In the genomic region with DNA sequence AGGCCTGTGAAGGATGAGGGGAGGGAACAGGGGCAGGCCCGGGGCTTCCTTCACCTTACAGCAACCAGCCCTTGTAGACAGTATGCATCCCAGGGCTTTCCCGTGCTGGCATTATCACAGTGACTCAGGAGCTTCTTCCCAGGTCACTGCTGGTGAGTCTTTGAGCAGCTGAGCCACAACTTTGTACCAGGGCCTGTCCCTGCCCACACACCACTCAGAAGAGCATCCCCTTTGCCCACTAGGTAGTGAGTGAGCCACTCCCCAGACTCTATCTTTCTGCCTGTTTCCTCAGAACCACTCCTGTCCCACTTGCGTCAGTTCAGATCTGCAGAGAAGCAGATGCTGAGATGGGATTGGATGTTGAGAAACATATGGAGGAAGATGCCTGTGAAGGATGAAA, we compare ENCODE assay signal across 20 cellular contexts.
A peak's percentile ranks its signal among the peaks of the same experiment; 100 is the strongest.
DNase-seq lines count a peak whose midpoint lies in the region; ATAC-seq and TF ChIP-seq lines count a peak whose summit lies in the region.
"Had no signal": no experiment of that assay in that cellular context is flagged by ENCODE, and none has a peak within 500 bp of the region (broad histone marks: within the 10 kb centered on the region; RNA-seq: fewer than 3 reads in every experiment).

No MANE protein-coding gene starts in this region.

- peak overlapping the region; percentile 18 for H3K4me3 Mint-ChIP-seq in T-helper 2 cell treated with Interferon-gamma antibody and Interleukin-4, amounts not matched to agents 5 μg/mL and 100 μg/mL, for 36 hours
- H3K4me3 Mint-ChIP-seq in CD14-positive monocyte (no peak overlapping the region), nephron progenitor cell (peak overlapping the region; percentile 16)
- peak overlapping the region; percentile 2 for H3K4me3 Mint-ChIP-seq in activated CD8-positive, alpha-beta T cell treated with anti-CD3 and anti-CD28 coated beads, Interleukin-2, amount 10 ng/mL, durations not matched to agents 7 days and 5 days
- H3K4me3 Mint-ChIP-seq: stimulated activated naive B cell treated with anti-CD40 and anti-IgM and Interleukin-4, amounts not matched to agents 10 μg/mL and 1 μg/mL and 100 μg/mL, for 72 hours had no signal

- DNase-seq in T-helper 2 cell treated with Interferon-gamma antibody and Interleukin-4, amounts not matched to agents 5 μg/mL and 100 μg/mL, for 36 hours (ENCODE audit: low spot score): no peak
- no peak for DNase-seq in T-helper 2 cell
- DNase-seq in CD14-positive monocyte (ENCODE audit: low spot score): peak; percentile 9
- no peak for DNase-seq in activated CD8-positive, alpha-beta T cell treated with anti-CD3 and anti-CD28 coated beads, Interleukin-2, amount 10 ng/mL, durations not matched to agents 7 days and 5 days
- DNase-seq in nephron progenitor cell: no peak
- DNase-seq in SHP77 (lab: John Stamatoyannopoulos, UW): no peak
- no peak for DNase-seq in GDM1 (lab: John Stamatoyannopoulos, UW)
- DNase-seq in stimulated activated CD4-positive, alpha-beta T cell treated with anti-CD3 and anti-CD28 coated beads, Interleukin-4, amount 100 ng/mL, for 4 hours: no peak
- DNase-seq: 8988T; activated CD4-positive, alpha-beta T cell treated with anti-CD3 and anti-CD28 coated beads, Interleukin-2, amount 50 U/mL, for 48 hours; activated gamma-delta T cell treated with Interleukin-2 at 50 U/mL for 16 hours; BE2C; DMS153; Karpas-422; mucosa of descending colon; NCI-H1105; NCI-H510A treated with DMSO at 0.1 percent for 48 hours; stimulated activated naive B cell treated with anti-CD40 and anti-IgM and Interleukin-4, amounts not matched to agents 10 μg/mL and 1 μg/mL and 100 μg/mL, for 72 hours; trophoblast cell had no signal

- CTCF ChIA-PET in activated CD8-positive, alpha-beta T cell treated with anti-CD3 and anti-CD28 coated beads, Interleukin-2, amount 10 ng/mL, durations not matched to agents 7 days and 5 days (lab: Charles Lee): interaction anchor here (1.1 to 8.1 kb wide), 5 partner anchors 8 to 19 kb away, joined by 3 to 98 read pairs (median 18); no protein-coding TSS in a partner anchor

- no peak for ATAC-seq in activated CD8-positive, alpha-beta T cell treated with anti-CD3 and anti-CD28 coated beads, Interleukin-2, amount 10 ng/mL, durations not matched to agents 7 days and 5 days
- ATAC-seq: GM12878; stimulated activated naive B cell treated with anti-CD40 and anti-IgM and Interleukin-4, amounts not matched to agents 10 μg/mL and 1 μg/mL and 100 μg/mL, for 72 hours had no signal

- no peaks in the 10 kb centered on the region for H3K27me3 Mint-ChIP-seq in T-helper 2 cell treated with Interferon-gamma antibody and Interleukin-4, amounts not matched to agents 5 μg/mL and 100 μg/mL, for 36 hours (ENCODE audit: low read depth)
- peaks cover 0 to 6% (median 1%) of the 10 kb centered on the region in 3 donors for H3K27me3 Mint-ChIP-seq in CD14-positive monocyte (ENCODE audit: low read depth in 3 of 3)
- no peaks in the 10 kb centered on the region for H3K27me3 Mint-ChIP-seq in activated CD8-positive, alpha-beta T cell treated with anti-CD3 and anti-CD28 coated beads, Interleukin-2, amount 10 ng/mL, durations not matched to agents 7 days and 5 days (ENCODE audit: low read depth)
- H3K27me3 Mint-ChIP-seq in nephron progenitor cell (ENCODE audit: low read depth, poor library complexity): no peaks in the 10 kb centered on the region
- H3K27me3 Mint-ChIP-seq: stimulated activated naive B cell treated with anti-CD40 and anti-IgM and Interleukin-4, amounts not matched to agents 10 μg/mL and 1 μg/mL and 100 μg/mL, for 72 hours had no signal

- intact Hi-C loops in CD14-positive monocyte (cut with micrococcal nuclease): no loop called here

- H3K36me3 Mint-ChIP-seq in T-helper 2 cell treated with Interferon-gamma antibody and Interleukin-4, amounts not matched to agents 5 μg/mL and 100 μg/mL, for 36 hours (ENCODE audit: low read depth): peaks cover 24% of the 10 kb centered on the region
- H3K36me3 Mint-ChIP-seq in CD14-positive monocyte: peaks cover 49 to 56% of the 10 kb centered on the region in 2 donors
- H3K36me3 Mint-ChIP-seq in activated CD8-positive, alpha-beta T cell treated with anti-CD3 and anti-CD28 coated beads, Interleukin-2, amount 10 ng/mL, durations not matched to agents 7 days and 5 days (ENCODE audit: low read depth): peaks cover 36% of the 10 kb centered on the region
- H3K36me3 Mint-ChIP-seq in nephron progenitor cell (ENCODE audit: low read depth): peaks cover 48% of the 10 kb centered on the region

- no peak for TF ChIP-seq CTCF in CD14-positive monocyte (IDR thresholded peaks at IDR 0.05)
- no peak for TF ChIP-seq CTCF in nephron progenitor cell (IDR thresholded peaks at IDR 0.05)

- peaks cover 23% of the 10 kb centered on the region for H3K9me3 Mint-ChIP-seq in T-helper 2 cell treated with Interferon-gamma antibody and Interleukin-4, amounts not matched to agents 5 μg/mL and 100 μg/mL, for 36 hours
- peaks cover 9 to 26% (median 19%) of the 10 kb centered on the region in 7 donors for H3K9me3 Mint-ChIP-seq in CD14-positive monocyte
- peaks cover 20% of the 10 kb centered on the region for H3K9me3 Mint-ChIP-seq in activated CD8-positive, alpha-beta T cell treated with anti-CD3 and anti-CD28 coated beads, Interleukin-2, amount 10 ng/mL, durations not matched to agents 7 days and 5 days (ENCODE audit: insufficient read depth)
- peaks cover 23% of the 10 kb centered on the region for H3K9me3 Mint-ChIP-seq in nephron progenitor cell

- H3K4me1 Mint-ChIP-seq in T-helper 2 cell treated with Interferon-gamma antibody and Interleukin-4, amounts not matched to agents 5 μg/mL and 100 μg/mL, for 36 hours (ENCODE audit: low read depth): peaks cover 38% of the 10 kb centered on the region
- H3K4me1 Mint-ChIP-seq in CD14-positive monocyte (peaks cover 7% of the 10 kb centered on the region), nephron progenitor cell (peaks cover 14% of the 10 kb centered on the region)
- peaks cover 68% of the 10 kb centered on the region for H3K4me1 Mint-ChIP-seq in activated CD8-positive, alpha-beta T cell treated with anti-CD3 and anti-CD28 coated beads, Interleukin-2, amount 10 ng/mL, durations not matched to agents 7 days and 5 days (ENCODE audit: low read depth)

- peak overlapping the region; percentile 69 for H3K27ac Mint-ChIP-seq in T-helper 2 cell treated with Interferon-gamma antibody and Interleukin-4, amounts not matched to agents 5 μg/mL and 100 μg/mL, for 36 hours
- H3K27ac Mint-ChIP-seq in CD14-positive monocyte (peak overlapping the region in 2 of 7 donors; percentile 30 to 31), nephron progenitor cell (no peak overlapping the region)
- peak overlapping the region; percentile 85 for H3K27ac Mint-ChIP-seq in activated CD8-positive, alpha-beta T cell treated with anti-CD3 and anti-CD28 coated beads, Interleukin-2, amount 10 ng/mL, durations not matched to agents 7 days and 5 days
- H3K27ac Mint-ChIP-seq: stimulated activated naive B cell treated with anti-CD40 and anti-IgM and Interleukin-4, amounts not matched to agents 10 μg/mL and 1 μg/mL and 100 μg/mL, for 72 hours had no signal

- POLR2A ChIA-PET in activated CD8-positive, alpha-beta T cell treated with anti-CD3 and anti-CD28 coated beads, Interleukin-2, amount 10 ng/mL, durations not matched to agents 7 days and 5 days (lab: Charles Lee): interaction anchor here (1.1 to 4.7 kb wide), 4 partner anchors 10 to 25 kb away, joined by 3 to 48 read pairs (median 8); no protein-coding TSS in a partner anchor

Comparison
In these comparisons a context has a peak if more than half of its experiments do, and no peak if none do; other contexts are left out.
1. H3K4me3 Mint-ChIP-seq: peak in T-helper 2 cell treated with Interferon-gamma antibody and Interleukin-4, amounts not matched to agents 5 μg/mL and 100 μg/mL, for 36 hours (single experiment), activated CD8-positive, alpha-beta T cell treated with anti-CD3 and anti-CD28 coated beads, Interleukin-2, amount 10 ng/mL, durations not matched to agents 7 days and 5 days (single experiment) and nephron progenitor cell (single experiment); none in CD14-positive monocyte (0 of 2).